In the genomic region with DNA sequence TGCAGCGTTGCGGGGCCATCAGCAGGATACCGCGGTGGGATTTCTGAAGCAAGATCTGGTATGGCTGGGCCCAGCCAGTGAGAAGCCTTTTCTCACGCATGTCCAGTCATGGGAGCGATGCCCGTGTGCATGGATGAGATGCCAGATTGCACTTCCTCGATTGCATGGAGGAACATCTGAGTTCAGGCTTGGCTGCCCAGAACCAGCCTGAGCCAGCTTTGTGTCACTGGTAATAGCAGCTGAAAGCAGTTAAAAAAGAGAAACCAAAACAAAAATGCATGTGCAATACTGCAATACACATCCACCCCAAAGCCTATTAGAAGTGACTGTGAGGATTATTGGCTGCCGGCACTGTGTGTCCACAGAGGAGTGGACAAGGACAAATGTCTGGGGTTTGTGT, we compare ENCODE assay signal across 23 cellular contexts. TPM values are rescaled to one million over a fixed set of nuclear protein-coding genes. Genes with fewer than 3 reads are reported as not detected.
A peak's percentile ranks its signal among the peaks of the same experiment; 100 is the strongest.
DNase-seq lines count a peak whose midpoint lies in the region; ATAC-seq and TF ChIP-seq lines count a peak whose summit lies in the region.
"Had no signal": no experiment of that assay in that cellular context is flagged by ENCODE, and none has a peak within 500 bp of the region (broad histone marks: within the 10 kb centered on the region; RNA-seq: fewer than 3 reads in every experiment).

No MANE protein-coding gene starts in this region.

- ATAC-seq in gastroesophageal sphincter, result peak; percentile 34
- no peak for ATAC-seq in body of pancreas
- ATAC-seq: activated CD8-positive, alpha-beta T cell treated with anti-CD3 and anti-CD28 coated beads for 36 hours; activated T-cell treated with anti-CD3 and anti-CD28 coated beads, Interleukin-2, amount 50 U/mL, for 72 hours; mucosa of descending colon; right cardiac atrium had no signal

- TF ChIP-seq CTCF in gastroesophageal sphincter (IDR thresholded peaks at IDR 0.05) (no peak), body of pancreas (IDR thresholded peaks at IDR 0.05) (no peak)

- peaks cover 0 to 40% (median 4%) of the 10 kb centered on the region in 3 donors for H3K4me1 ChIP-seq in gastroesophageal sphincter
- no peaks in the 10 kb centered on the region for H3K4me1 ChIP-seq in body of pancreas

- no peak for TF ChIP-seq EP300 in gastroesophageal sphincter (IDR thresholded peaks at IDR 0.05)

- no peaks in the 10 kb centered on the region for H3K27me3 ChIP-seq in gastroesophageal sphincter
- H3K27me3 ChIP-seq in body of pancreas, result no peaks in the 10 kb centered on the region
- H3K27me3 ChIP-seq: BE2C had no signal

- in situ Hi-C loops in G401 (cut with HindIII; ENCODE audit: low sequenced_read_pairs), result no loop called here

- intact Hi-C loops in body of pancreas (cut with DNase I), result no loop called here

- DNase-seq in G401 (ENCODE audit: low spot score) (peak; percentile 49), NCI-H2029 (lab: John Stamatoyannopoulos, UW) (peak; percentile 77), stromal cell of bone marrow (ENCODE audit: low read depth) (peak; percentile 47), DMS79 treated with DMSO at 0.1 percent for 48 hours (lab: John Stamatoyannopoulos, UW) (no peak), body of pancreas (no peak)
- no peak for DNase-seq in activated naive CD4-positive, alpha-beta T cell treated with Interleukin-2 at 50 U/mL for 16 hours
- DNase-seq: activated CD8-positive, alpha-beta T cell treated with anti-CD3 and anti-CD28 coated beads for 36 hours; activated naive CD8-positive, alpha-beta T cell treated with anti-CD3 and anti-CD28 coated beads for 36 hours; activated T-cell treated with anti-CD3 and anti-CD28 coated beads, Interleukin-2, amount 50 U/mL, for 72 hours; BE2C; HCEC 1CT; Karpas-422; mucosa of descending colon; NCI-H2227 treated with DMSO at 0.1 percent for 48 hours; NK-92 treated with Interleukin-12 subunit alpha and Interleukin-12 subunit beta, amount 100 ng/mL, for 24 hours; Right ventricle myocardium superior; T-helper 1 cell had no signal

- TF ChIP-seq POLR2A in gastroesophageal sphincter (IDR thresholded peaks at IDR 0.05) (no peak), body of pancreas (IDR thresholded peaks at IDR 0.05) (no peak)

- H3K4me3 ChIP-seq in gastroesophageal sphincter (no peak overlapping the region), body of pancreas (no peak overlapping the region)
- H3K4me3 ChIP-seq: mucosa of descending colon had no signal

- WGBS in gastroesophageal sphincter (ENCODE audit: low coverage in 1 of 2), 2 donors, result 43% methylated on average over 1 of the region's 9 CpGs; no CpG with 5 or more reads in 1 of the 2 donors
- WGBS in body of pancreas, 2 donors, result 71 to 77% methylated on average over 9 of the region's 9 CpGs

- no peaks in the 10 kb centered on the region for H3K9me3 ChIP-seq in gastroesophageal sphincter
- H3K9me3 ChIP-seq in body of pancreas, result no peaks in the 10 kb centered on the region
- H3K9me3 ChIP-seq: BE2C, mucosa of descending colon, neutrophil had no signal

- H3K36me3 ChIP-seq in gastroesophageal sphincter (no peaks in the 10 kb centered on the region), body of pancreas (replicated peaks in 1 of 2; ENCODE audit: insufficient read depth in 1 of 2, low read depth in 2 of 2) (no peaks in the 10 kb centered on the region)
- H3K36me3 ChIP-seq: BE2C, neutrophil had no signal

- peak overlapping the region in 1 of 4 donors; percentile 44 for H3K27ac ChIP-seq in gastroesophageal sphincter
- no peak overlapping the region for H3K27ac ChIP-seq in body of pancreas
- H3K27ac ChIP-seq: neutrophil, VCaP had no signal

RNA-seq across cellular contexts. Expression of a gene that starts 59.3 kb away (rescaled TPM):
- not detected in 2 replicates for total RNA-seq in G401 (2014; rRNA removed; shearing (Covaris generic))
- total RNA-seq in gastroesophageal sphincter, result under 1 TPM in 1 of 4 donors, not detected in 3; 0.15 TPM
- under 1 TPM in 1 of 2 donors, not detected in 1; 0.52 TPM for total RNA-seq in body of pancreas
- total RNA-seq: activated CD8-positive, alpha-beta T cell treated with anti-CD3 and anti-CD28 coated beads for 36 hours; activated naive CD8-positive, alpha-beta T cell treated with anti-CD3 and anti-CD28 coated beads for 36 hours; activated T-cell treated with anti-CD3 and anti-CD28 coated beads, Interleukin-2, amount 50 U/mL, for 72 hours; bronchial epithelial cell; HT-29; mucosa of descending colon; right cardiac atrium; Right ventricle myocardium superior had no signal

Comparison
In these comparisons a context has a peak if more than half of its experiments do, and no peak if none do; other contexts are left out.
1. DNase-seq: peak in G401 (single experiment), NCI-H2029 (single experiment) and stromal cell of bone marrow (single experiment); none in DMS79 treated with DMSO at 0.1 percent for 48 hours (single experiment), activated naive CD4-positive, alpha-beta T cell treated with Interleukin-2 at 50 U/mL for 16 hours (single experiment) and body of pancreas (0 of 4).